Comparison of ENCODE assay signal across 21 cellular contexts in the genomic region with DNA sequence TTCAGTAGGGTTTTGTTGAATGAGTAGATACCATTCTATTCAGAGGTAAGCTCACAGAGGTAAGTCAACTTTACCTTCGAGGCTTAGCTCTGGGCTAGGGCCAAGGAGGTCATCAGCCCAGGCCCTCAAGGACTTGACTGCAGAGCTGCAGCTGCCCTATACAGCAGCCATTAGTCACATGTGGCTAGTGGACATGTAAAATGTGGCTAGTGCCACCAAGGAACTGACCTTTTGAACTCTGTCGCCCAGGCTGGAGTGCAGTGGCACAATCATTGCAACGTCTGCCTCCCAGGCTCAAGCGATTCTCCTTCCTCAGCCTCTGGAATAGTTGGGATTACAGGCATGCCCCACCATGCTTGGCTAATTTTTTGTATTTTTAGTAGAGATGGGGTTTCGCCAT.
"Had no signal": no experiment of that assay in that cellular context is flagged by ENCODE, and none has a peak within 500 bp of the region (broad histone marks: within the 10 kb centered on the region; RNA-seq: fewer than 3 reads in every experiment).

No MANE protein-coding gene starts in this region.

- H3K27me3 Mint-ChIP-seq: activated CD4-positive, alpha-beta T cell treated with anti-CD3 and anti-CD28 coated beads for 36 hours; T-cell; type B pancreatic cell had no signal

- H3K9me3 ChIP-seq: suprapubic skin had no signal

- H3K36me3 ChIP-seq: suprapubic skin had no signal

- DNase-seq: activated CD4-positive, alpha-beta T cell treated with anti-CD3 and anti-CD28 coated beads for 36 hours; activated CD4-positive, alpha-beta T cell treated with anti-CD3 and anti-CD28 coated beads, Interleukin-2, amount 50 U/mL, for 48 hours; activated naive CD4-positive, alpha-beta T cell; activated naive CD8-positive, alpha-beta T cell treated with anti-CD3 and anti-CD28 coated beads, Interleukin-2, amount 10 ng/mL, durations not matched to agents 7 days and 5 days; central memory CD4-positive, alpha-beta T cell; foreskin keratinocyte; islet precursor cell; mesendoderm; nucleus accumbens; retina; stimulated activated CD4-positive, alpha-beta T cell treated with anti-CD3 and anti-CD28 coated beads, Interleukin-12 subunit alpha, Interleukin-12 subunit beta, amount 100 ng/mL, for 4 hours; stimulated activated CD4-positive, alpha-beta T cell treated with anti-CD3 and anti-CD28 coated beads, Interleukin-1b, Interleukin-23, amount 100 ng/mL, for 48 hours; stimulated activated CD8-positive, alpha-beta memory T cell treated with anti-CD3 and anti-CD28 coated beads, Interleukin-4, amount 100 ng/mL, for 48 hours; stimulated activated naive CD4-positive, alpha-beta T cell; T-cell had no signal

- ATAC-seq: activated CD4-positive, alpha-beta T cell treated with anti-CD3 and anti-CD28 coated beads for 36 hours; foreskin keratinocyte; T-cell; WTC11 had no signal

- H3K27ac Mint-ChIP-seq: activated CD4-positive, alpha-beta T cell treated with anti-CD3 and anti-CD28 coated beads for 36 hours; activated naive CD8-positive, alpha-beta T cell treated with anti-CD3 and anti-CD28 coated beads, Interleukin-2, amount 10 ng/mL, durations not matched to agents 7 days and 5 days; brain; natural killer cell treated with Interleukin-12 subunit alpha and Interleukin-12 subunit beta and Interleukin-15 and Interleukin-18, amount 100 ng/mL, for 72 hours; T-cell; WTC11 had no signal

- H3K4me1 ChIP-seq: foreskin keratinocyte had no signal

- H3K27ac ChIP-seq: foreskin keratinocyte, suprapubic skin had no signal

- H3K9me3 Mint-ChIP-seq: activated naive CD8-positive, alpha-beta T cell treated with anti-CD3 and anti-CD28 coated beads, Interleukin-2, amount 10 ng/mL, durations not matched to agents 7 days and 5 days; natural killer cell treated with Interleukin-12 subunit alpha and Interleukin-12 subunit beta and Interleukin-15 and Interleukin-18, amount 100 ng/mL, for 72 hours; T-cell; type B pancreatic cell; WTC11 had no signal

- H3K36me3 Mint-ChIP-seq: activated naive CD8-positive, alpha-beta T cell treated with anti-CD3 and anti-CD28 coated beads, Interleukin-2, amount 10 ng/mL, durations not matched to agents 7 days and 5 days; natural killer cell treated with Interleukin-12 subunit alpha and Interleukin-12 subunit beta and Interleukin-15 and Interleukin-18, amount 100 ng/mL, for 72 hours; T-cell; type B pancreatic cell; WTC11 had no signal

- H3K4me3 ChIP-seq: hepatocyte, suprapubic skin had no signal

- H3K4me3 Mint-ChIP-seq: activated CD4-positive, alpha-beta T cell treated with anti-CD3 and anti-CD28 coated beads for 36 hours; activated naive CD8-positive, alpha-beta T cell treated with anti-CD3 and anti-CD28 coated beads, Interleukin-2, amount 10 ng/mL, durations not matched to agents 7 days and 5 days; brain; natural killer cell treated with Interleukin-12 subunit alpha and Interleukin-12 subunit beta and Interleukin-15 and Interleukin-18, amount 100 ng/mL, for 72 hours; T-cell; type B pancreatic cell; WTC11 had no signal

- H3K27me3 ChIP-seq: foreskin keratinocyte, hepatocyte, suprapubic skin had no signal

- H3K4me1 Mint-ChIP-seq: activated CD4-positive, alpha-beta T cell treated with anti-CD3 and anti-CD28 coated beads for 36 hours; T-cell had no signal
